Comparison of ENCODE assay signal across 25 cellular contexts in the genomic region with DNA sequence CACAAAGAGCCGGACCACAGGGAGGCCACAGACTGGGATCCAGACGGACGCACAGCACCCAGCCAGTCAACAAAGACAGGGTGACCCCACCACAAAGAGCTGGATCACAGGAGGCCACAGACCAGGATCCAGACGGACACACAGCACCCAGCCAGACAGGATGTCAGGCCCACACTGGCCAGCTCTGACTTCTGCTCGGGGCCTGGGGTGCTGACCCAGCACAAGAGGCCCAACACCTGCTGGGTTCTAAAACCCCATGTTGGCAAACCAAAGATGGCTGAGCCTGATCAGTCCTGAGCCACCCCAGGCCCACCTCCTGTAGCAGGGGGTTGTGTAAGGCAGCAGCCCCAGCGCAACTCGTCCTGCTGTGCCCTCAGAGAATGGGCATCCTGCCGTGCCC.
"Had no signal": no experiment of that assay in that cellular context is flagged by ENCODE, and none has a peak within 500 bp of the region (broad histone marks: within the 10 kb centered on the region; RNA-seq: fewer than 3 reads in every experiment).

No MANE protein-coding gene starts in this region.

- H3K9me3 Mint-ChIP-seq: activated CD4-positive, alpha-beta memory T cell treated with anti-CD3 and anti-CD28 coated beads, Interleukin-2, amount 10 ng/mL, durations not matched to agents 7 days and 5 days; activated CD4-positive, alpha-beta T cell treated with anti-CD3 and anti-CD28 coated beads, Interleukin-2, amount 10 ng/mL, durations not matched to agents 24 days and 14 days; activated naive CD8-positive, alpha-beta T cell treated with anti-CD3 and anti-CD28 coated beads, Interleukin-2, amount 50 U/mL, for 24 hours; activated T-helper 1 cell treated with anti-CD3 and anti-CD28 coated beads, Interleukin-12 subunit alpha, Interleukin-12 subunit beta, Interleukin-2, Interleukin-4 antibody, amounts not matched to agents 30 ng/mL and 10 ng/mL and 1 ng/mL, durations not matched to agents 14 hours and 24 hours and 36 hours; dendritic cell treated with granulocyte-macrophage colony-stimulating factor and Interleukin-4, amounts not matched to agents 40 ng/mL and 50 ng/mL, for 4 days; memory B cell; neural progenitor cell had no signal

- H3K27me3 Mint-ChIP-seq: activated CD4-positive, alpha-beta memory T cell treated with anti-CD3 and anti-CD28 coated beads, Interleukin-2, amount 10 ng/mL, durations not matched to agents 7 days and 5 days; activated CD4-positive, alpha-beta T cell treated with anti-CD3 and anti-CD28 coated beads, Interleukin-2, amount 10 ng/mL, durations not matched to agents 24 days and 14 days; activated naive CD8-positive, alpha-beta T cell treated with anti-CD3 and anti-CD28 coated beads, Interleukin-2, amount 50 U/mL, for 24 hours; dendritic cell treated with granulocyte-macrophage colony-stimulating factor and Interleukin-4, amounts not matched to agents 40 ng/mL and 50 ng/mL, for 4 days; memory B cell had no signal

- H3K9ac ChIP-seq: neural progenitor cell had no signal

- H3K4me2 ChIP-seq: neural progenitor cell had no signal

- H3K4me3 Mint-ChIP-seq: activated CD4-positive, alpha-beta memory T cell treated with anti-CD3 and anti-CD28 coated beads, Interleukin-2, amount 10 ng/mL, durations not matched to agents 7 days and 5 days; activated CD4-positive, alpha-beta T cell treated with anti-CD3 and anti-CD28 coated beads, Interleukin-2, amount 10 ng/mL, durations not matched to agents 24 days and 14 days; activated naive CD8-positive, alpha-beta T cell treated with anti-CD3 and anti-CD28 coated beads, Interleukin-2, amount 50 U/mL, for 24 hours; activated T-helper 1 cell treated with anti-CD3 and anti-CD28 coated beads, Interleukin-12 subunit alpha, Interleukin-12 subunit beta, Interleukin-2, Interleukin-4 antibody, amounts not matched to agents 30 ng/mL and 10 ng/mL and 1 ng/mL, durations not matched to agents 14 hours and 24 hours and 36 hours; dendritic cell treated with granulocyte-macrophage colony-stimulating factor and Interleukin-4, amounts not matched to agents 40 ng/mL and 50 ng/mL, for 4 days; memory B cell; neural progenitor cell had no signal

- DNase-seq: activated CD4-positive, alpha-beta memory T cell treated with anti-CD3 and anti-CD28 coated beads, Interleukin-2, amount 10 ng/mL, durations not matched to agents 7 days and 5 days; activated gamma-delta T cell; activated naive CD4-positive, alpha-beta T cell treated with anti-CD3 and anti-CD28 coated beads, Interleukin-2, amount 50 U/mL, for 16 hours; activated naive CD8-positive, alpha-beta T cell treated with anti-CD3 and anti-CD28 coated beads, Interleukin-2, amount 50 U/mL, for 24 hours; body of pancreas; effector CD4-positive, alpha-beta T cell; erythroblast; foreskin fibroblast; heart right ventricle; islet precursor cell; left colon; mucosa of descending colon; ovary; spleen; stimulated activated CD4-positive, alpha-beta T cell treated with anti-CD3 and anti-CD28 coated beads, Interleukin-4, amount 100 ng/mL, for 1 hour; stimulated activated naive CD8-positive, alpha-beta T cell treated with anti-CD3 and anti-CD28 coated beads, Interleukin-15, Interleukin-2, amounts not matched to agents 100 U/mL and 50 U/mL, for 24 hours; upper lobe of right lung had no signal

- H3K27ac ChIP-seq: body of pancreas, cardiac muscle cell, heart right ventricle, neural progenitor cell, ovary, prostate gland, spleen, upper lobe of right lung, VCaP had no signal

- H3K9me3 ChIP-seq: body of pancreas, heart right ventricle, mucosa of descending colon, ovary, prostate gland, spleen, upper lobe of right lung had no signal

- H2AFZ ChIP-seq: neural progenitor cell had no signal

- H3K27ac Mint-ChIP-seq: activated CD4-positive, alpha-beta memory T cell treated with anti-CD3 and anti-CD28 coated beads, Interleukin-2, amount 10 ng/mL, durations not matched to agents 7 days and 5 days; activated CD4-positive, alpha-beta T cell treated with anti-CD3 and anti-CD28 coated beads, Interleukin-2, amount 10 ng/mL, durations not matched to agents 24 days and 14 days; activated naive CD8-positive, alpha-beta T cell treated with anti-CD3 and anti-CD28 coated beads, Interleukin-2, amount 50 U/mL, for 24 hours; activated T-helper 1 cell treated with anti-CD3 and anti-CD28 coated beads, Interleukin-12 subunit alpha, Interleukin-12 subunit beta, Interleukin-2, Interleukin-4 antibody, amounts not matched to agents 30 ng/mL and 10 ng/mL and 1 ng/mL, durations not matched to agents 14 hours and 24 hours and 36 hours; dendritic cell treated with granulocyte-macrophage colony-stimulating factor and Interleukin-4, amounts not matched to agents 40 ng/mL and 50 ng/mL, for 4 days; memory B cell; neural progenitor cell had no signal

- H3K27me3 ChIP-seq: body of pancreas, cardiac muscle cell, heart right ventricle, neural progenitor cell, ovary, spleen, upper lobe of right lung had no signal
